ENCODE assay signal across 16 cellular contexts in the genomic region with DNA sequence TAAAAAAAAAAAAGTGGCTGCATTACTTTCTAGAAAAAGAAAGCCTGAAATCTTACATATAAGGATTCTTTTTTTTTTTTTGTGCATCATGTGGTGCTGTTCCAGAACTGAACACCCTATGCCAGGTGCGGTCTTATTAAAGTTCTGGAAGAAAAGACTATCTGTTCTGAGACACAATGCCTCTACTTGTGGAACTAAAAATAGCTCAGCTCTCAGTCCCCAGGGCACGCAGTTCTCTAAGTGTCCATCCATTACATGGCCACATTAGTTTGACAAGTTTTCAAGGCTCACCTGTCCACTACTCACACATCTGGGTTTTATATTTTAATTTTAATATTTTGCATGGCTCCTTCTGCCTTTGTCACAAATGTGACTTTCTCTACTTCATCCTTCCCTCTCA.
A peak's percentile ranks its signal among the peaks of the same experiment; 100 is the strongest.
DNase-seq lines count a peak whose midpoint lies in the region; ATAC-seq and TF ChIP-seq lines count a peak whose summit lies in the region.
"Had no signal": no experiment of that assay in that cellular context is flagged by ENCODE, and none has a peak within 500 bp of the region (broad histone marks: within the 10 kb centered on the region; RNA-seq: fewer than 3 reads in every experiment).

No MANE protein-coding gene starts in this region.

- H3K4me3 ChIP-seq in KMS-11 (IDR thresholded peaks at IDR 0.05; ENCODE audit: insufficient read depth, low read depth, low read length) (no peak overlapping the region), skeletal muscle tissue (ENCODE audit: low read length in 3 of 3) (no peak overlapping the region)
- H3K4me3 ChIP-seq: K562 had no signal

- H3K27me3 Mint-ChIP-seq in brain, result peaks cover 7% of the 10 kb centered on the region
- H3K27me3 Mint-ChIP-seq: CD8-positive, alpha-beta memory T cell had no signal

- H3K9ac ChIP-seq in KMS-11 (no peak overlapping the region), skeletal muscle tissue (ENCODE audit: low read depth in 1 of 3, low read length in 3 of 3) (no peak overlapping the region)

- DNase-seq in myocyte (ENCODE audit: low read depth), result peak; percentile 51
- DNase-seq in NK-92 treated with Interleukin-12 subunit alpha and Interleukin-12 subunit beta, amount 100 ng/mL, for 24 hours (lab: John Stamatoyannopoulos, UW), result no peak
- no peak for DNase-seq in T-helper 1 cell
- DNase-seq in DMS 273 treated with DMSO at 0.1 percent for 48 hours (lab: John Stamatoyannopoulos, UW), result no peak
- DNase-seq: BE2C; CD8-positive, alpha-beta memory T cell; EL; GOT3; NCI-H1092; NCI-H1694; NCI-H82 had no signal

- peaks cover 16% of the 10 kb centered on the region for H3K4me1 ChIP-seq in KMS-11 (ENCODE audit: low read depth, poor library complexity, severe bottlenecking)
- H3K4me1 ChIP-seq in skeletal muscle tissue (ENCODE audit: control insufficient read depth in 3 of 3, insufficient read depth in 3 of 3, low read length in 3 of 3), result peaks cover 15 to 19% (median 16%) of the 10 kb centered on the region in 3 donors

- TF ChIP-seq CTCF in KMS-11 (conservative IDR thresholded peaks at IDR 0.05; ENCODE audit: low read depth, low read length) (no peak), brain (conservative IDR thresholded peaks at IDR 0.05) (no peak)

- peaks cover 48% of the 10 kb centered on the region for H3K4me1 Mint-ChIP-seq in brain
- H3K4me1 Mint-ChIP-seq: CD8-positive, alpha-beta memory T cell had no signal

- peak overlapping the region in 4 of 5 experiments; percentile 72 to 90 (median 74) for H3K27ac Mint-ChIP-seq in brain
- H3K27ac Mint-ChIP-seq: CD8-positive, alpha-beta memory T cell had no signal

- H3K36me3 Mint-ChIP-seq in brain, result peaks cover 5% of the 10 kb centered on the region

- no peak for ATAC-seq in esophagus mucosa
- ATAC-seq: K562 had no signal

- no peaks in the 10 kb centered on the region for H3K9me3 ChIP-seq in skeletal muscle tissue (ENCODE audit: control insufficient read depth in 3 of 3, low read length in 3 of 3)
- H3K9me3 ChIP-seq: BE2C had no signal

- H3K27me3 ChIP-seq in KMS-11 (ENCODE audit: insufficient read depth, low read depth) (no peaks in the 10 kb centered on the region), skeletal muscle tissue (ENCODE audit: control insufficient read depth in 3 of 3, insufficient read depth in 3 of 3, low read length in 3 of 3) (no peaks in the 10 kb centered on the region)
- H3K27me3 ChIP-seq: BE2C had no signal

- peaks cover 0 to 4% (median 2%) of the 10 kb centered on the region in 5 experiments for H3K9me3 Mint-ChIP-seq in brain

- no peaks in the 10 kb centered on the region for H3K36me3 ChIP-seq in KMS-11 (ENCODE audit: insufficient read depth)
- no peaks in the 10 kb centered on the region for H3K36me3 ChIP-seq in skeletal muscle tissue (ENCODE audit: control insufficient read depth in 3 of 3, insufficient read depth in 3 of 3, low read length in 3 of 3)
- H3K36me3 ChIP-seq: BE2C had no signal

- H3K4me2 ChIP-seq in KMS-11, result peak overlapping the region; percentile 29; the same call in 1 of the 2 replicates

- no peaks in the 10 kb centered on the region for H3K79me2 ChIP-seq in KMS-11 (ENCODE audit: insufficient read depth, low read depth)

- H4K20me1 ChIP-seq in KMS-11 (ENCODE audit: insufficient read depth), result no peaks in the 10 kb centered on the region

- peak overlapping the region; percentile 26; the same call in 1 of the 2 replicates for H2AFZ ChIP-seq in KMS-11 (ENCODE audit: low read depth)

- peak overlapping the region in 1 of 5 experiments; percentile 14 for H3K4me3 Mint-ChIP-seq in brain
- H3K4me3 Mint-ChIP-seq: CD8-positive, alpha-beta memory T cell had no signal

- H3K27ac ChIP-seq in KMS-11, result peak overlapping the region; percentile 33; the same call in 1 of the 2 replicates
- peak overlapping the region; percentile 34 for H3K27ac ChIP-seq in skeletal muscle tissue (ENCODE audit: low read depth, low read length)
